ENCODE assay signal across 9 cellular contexts in genomic region chr13:60654405-60654804, GRCh38.
A peak's percentile ranks its signal among the peaks of the same experiment; 100 is the strongest.
DNase-seq lines count a peak whose midpoint lies in the region; ATAC-seq and TF ChIP-seq lines count a peak whose summit lies in the region.
"Had no signal": no experiment of that assay in that cellular context is flagged by ENCODE, and none has a peak within 500 bp of the region (broad histone marks: within the 10 kb centered on the region; RNA-seq: fewer than 3 reads in every experiment).

No MANE protein-coding gene starts in this region.

- no peak overlapping the region for H3K4me3 ChIP-seq in osteoblast (ENCODE audit: insufficient read depth, low read length)

- no peak overlapping the region for H3K4me2 ChIP-seq in osteoblast (ENCODE audit: insufficient read depth, low read length)

- peak; percentile 69 for ATAC-seq in esophagus mucosa

- H4K20me1 ChIP-seq in osteoblast (ENCODE audit: insufficient read depth, low read length): no peaks in the 10 kb centered on the region

- H3K79me2 ChIP-seq in osteoblast (ENCODE audit: insufficient read depth, low read length): no peaks in the 10 kb centered on the region

- DNase-seq in NCI-H69 (lab: John Stamatoyannopoulos, UW): peak; percentile 29
- DNase-seq in osteoblast (ENCODE audit: insufficient read length, low spot score, missing footprints): no peak
- no peak for DNase-seq in stimulated activated CD4-positive, alpha-beta T cell treated with anti-CD3 and anti-CD28 coated beads, Interleukin-15, amount 100 ng/mL, for 24 hours
- no peak for DNase-seq in retina
- no peak for DNase-seq in stimulated activated CD4-positive, alpha-beta T cell treated with anti-CD3 and anti-CD28 coated beads, Interleukin-12 subunit alpha, Interleukin-12 subunit beta, amount 100 ng/mL, for 4 hours
- no peak for DNase-seq in activated gamma-delta T cell (lab: John Stamatoyannopoulos, UW)
- DNase-seq: stimulated activated CD4-positive, alpha-beta T cell treated with anti-CD3 and anti-CD28 coated beads, Interleukin-4, amount 100 ng/mL, for 1 hour had no signal

- H3K27me3 ChIP-seq in osteoblast (ENCODE audit: insufficient read depth, low read length): no peaks in the 10 kb centered on the region

- no peak overlapping the region for H3K27ac ChIP-seq in osteoblast (ENCODE audit: low read depth, low read length)

- no peaks in the 10 kb centered on the region for H3K4me1 ChIP-seq in osteoblast (ENCODE audit: insufficient read depth, low read length)

- H3K9me3 ChIP-seq in osteoblast (ENCODE audit: low read depth, low read length): no peaks in the 10 kb centered on the region

- 0 out of 3 replicates have a peak, but pooled peaks have one; percentile 25 for TF ChIP-seq CTCF in GM12872 (IDR thresholded peaks at IDR 0.05; ENCODE audit: insufficient read depth, low read depth, low read length)
- TF ChIP-seq CTCF in osteoblast (IDR thresholded peaks at IDR 0.05; ENCODE audit: extremely low read depth, low read depth, low read length): peak; percentile 48

- no peak overlapping the region for H2AFZ ChIP-seq in osteoblast (ENCODE audit: low read length)

- no peaks in the 10 kb centered on the region for H3K36me3 ChIP-seq in osteoblast (ENCODE audit: insufficient read depth, low read length)
